15 cellular contexts compared by ENCODE assay signal in the genomic region with DNA sequence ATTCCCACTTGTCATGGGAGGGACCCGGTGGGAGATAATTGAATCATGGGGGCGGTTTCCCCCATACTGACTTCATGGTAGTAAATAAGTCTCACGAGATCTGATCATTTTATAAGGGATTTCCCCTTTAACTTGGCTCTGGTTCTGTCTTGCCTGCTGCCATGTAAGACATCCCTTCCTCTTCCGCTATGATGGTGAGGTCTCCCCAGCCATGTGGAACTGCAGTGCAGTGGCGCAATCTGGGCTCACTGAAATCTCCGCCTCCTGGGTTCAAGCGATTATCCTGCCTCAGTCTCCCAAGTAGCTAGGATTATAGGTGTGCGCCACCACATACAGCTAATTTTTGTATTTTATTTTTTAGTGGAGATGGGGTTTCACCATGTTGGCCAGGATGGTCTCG. TPM values are rescaled to one million over a fixed set of nuclear protein-coding genes. Genes with fewer than 3 reads are reported as not detected.
DNase-seq lines count a peak whose midpoint lies in the region; ATAC-seq and TF ChIP-seq lines count a peak whose summit lies in the region.
"Had no signal": no experiment of that assay in that cellular context is flagged by ENCODE, and none has a peak within 500 bp of the region (broad histone marks: within the 10 kb centered on the region; RNA-seq: fewer than 3 reads in every experiment).

No MANE protein-coding gene starts in this region.

- CTCF ChIA-PET in activated B cell treated with CpG ODN at 0.5 μM for 24 hours (lab: Charles Lee) = no interaction called here

- no peak for TF ChIP-seq CTCF in DOHH2 (IDR thresholded peaks at IDR 0.05; ENCODE audit: low read depth, low read length, poor library complexity, severe bottlenecking)
- no peak for TF ChIP-seq CTCF in activated B cell treated with CpG ODN at 0.5 μM for 24 hours (IDR thresholded peaks at IDR 0.05)
- TF ChIP-seq CTCF in lower lobe of right lung (IDR thresholded peaks at IDR 0.05) = no peak

- H3K27me3 Mint-ChIP-seq in activated B cell treated with CpG ODN at 0.5 μM for 24 hours = peaks cover 4% of the 10 kb centered on the region

- H3K27me3 ChIP-seq in DOHH2 (ENCODE audit: control insufficient read depth, low read length) (no peaks in the 10 kb centered on the region), lower lobe of right lung (ENCODE audit: low read depth) (no peaks in the 10 kb centered on the region)

- no peaks in the 10 kb centered on the region for H3K9me2 ChIP-seq in DOHH2 (replicated peaks; ENCODE audit: control insufficient read depth, low read length)

- H3K4me1 ChIP-seq in DOHH2 (ENCODE audit: control insufficient read depth, low read length) (no peaks in the 10 kb centered on the region), lower lobe of right lung (no peaks in the 10 kb centered on the region)
- H3K4me1 ChIP-seq: psoas muscle had no signal

- POLR2A ChIA-PET in activated B cell treated with CpG ODN at 0.5 μM for 24 hours (lab: Charles Lee) = no interaction called here

- DNase-seq in CD1c-positive myeloid dendritic cell (ENCODE audit: extremely low spot score) (peak; percentile 35), activated B cell treated with CpG ODN at 0.5 μM for 24 hours (no peak), lower lobe of right lung (no peak), NCI-H1930 (lab: John Stamatoyannopoulos, UW) (no peak), hypothalamus (lab: John Stamatoyannopoulos, UW) (no peak), hepatic stellate cell (ENCODE audit: low spot score) (no peak)
- DNase-seq: cerebellar nuclear complex; hippocampal formation; NCI-H2081 treated with DMSO at 0.1 percent for 48 hours; NK-92 treated with Interleukin-12 subunit alpha and Interleukin-12 subunit beta, amount 100 ng/mL, for 24 hours; psoas muscle had no signal

- ATAC-seq in activated B cell treated with CpG ODN at 0.5 μM for 24 hours (ENCODE audit: low read depth) (peak; percentile 47), lower lobe of right lung (peak; percentile 23 to 51), HG03439 (IDR thresholded peaks at IDR 0.05; ENCODE audit: unreplicated experiment) (no peak)
- ATAC-seq: HCT116, psoas muscle had no signal

- no peaks in the 10 kb centered on the region for H3K79me2 ChIP-seq in DOHH2 (ENCODE audit: control insufficient read depth, low read length)

- no peak overlapping the region for H3K27ac ChIP-seq in DOHH2 (ENCODE audit: low read depth, low read length)
- no peak overlapping the region for H3K27ac ChIP-seq in lower lobe of right lung
- H3K27ac ChIP-seq: psoas muscle had no signal

- no peaks in the 10 kb centered on the region for H3K36me3 Mint-ChIP-seq in activated B cell treated with CpG ODN at 0.5 μM for 24 hours (ENCODE audit: low read depth)

- H3K9me3 Mint-ChIP-seq in activated B cell treated with CpG ODN at 0.5 μM for 24 hours = no peaks in the 10 kb centered on the region

- no peaks in the 10 kb centered on the region for H4K20me1 ChIP-seq in DOHH2 (ENCODE audit: control insufficient read depth, insufficient read depth, low read depth, low read length)

- intact Hi-C loops in activated B cell treated with CpG ODN at 0.5 μM for 24 hours (cut with micrococcal nuclease) (no loop called here), lower lobe of right lung (cut with DNase I) (no loop called here)

- H3K4me3 ChIP-seq in DOHH2 (ENCODE audit: low read length) (no peak overlapping the region), lower lobe of right lung (no peak overlapping the region)
- H3K4me3 ChIP-seq: psoas muscle had no signal

- peaks cover 11% of the 10 kb centered on the region for H3K4me1 Mint-ChIP-seq in activated B cell treated with CpG ODN at 0.5 μM for 24 hours

- peak overlapping the region; percentile 64 for H3K4me3 Mint-ChIP-seq in activated B cell treated with CpG ODN at 0.5 μM for 24 hours

- H3K36me3 ChIP-seq in DOHH2 (ENCODE audit: control insufficient read depth, low read length) = no peaks in the 10 kb centered on the region
- no peaks in the 10 kb centered on the region for H3K36me3 ChIP-seq in lower lobe of right lung

- H3F3A ChIP-seq in DOHH2 (ENCODE audit: control insufficient read depth, insufficient read depth) = no peaks in the 10 kb centered on the region

- H3K4me2 ChIP-seq in DOHH2 (ENCODE audit: low read length) = 0 out of 2 replicates have a peak overlapping the region, but pooled peaks have one; percentile 13

- H3K9me3 ChIP-seq in DOHH2 (ENCODE audit: control insufficient read depth, insufficient read depth, low read length) = no peaks in the 10 kb centered on the region
- no peaks in the 10 kb centered on the region for H3K9me3 ChIP-seq in lower lobe of right lung
- H3K9me3 ChIP-seq: psoas muscle had no signal

- no peak overlapping the region for H3K27ac Mint-ChIP-seq in activated B cell treated with CpG ODN at 0.5 μM for 24 hours

RNA-seq across cellular contexts. Expression of a gene that starts 2.9 kb away (rescaled TPM):
- not detected in 2 replicates for total RNA-seq in activated B cell treated with CpG ODN at 0.5 μM for 24 hours
- total RNA-seq in lower lobe of right lung = 12.5 TPM
- total RNA-seq: mononuclear cell had no signal

Comparison
In these comparisons a context has a peak if more than half of its experiments do, and no peak if none do; other contexts are left out.
1. RNA of a gene that starts 2.9 kb away (total RNA-seq): 12.5 TPM in lower lobe of right lung (single experiment); not detected in activated B cell treated with CpG ODN at 0.5 μM for 24 hours; every median in the first group is over 10 times any median in the second.